2 cellular contexts compared by ENCODE assay signal in the genomic region with DNA sequence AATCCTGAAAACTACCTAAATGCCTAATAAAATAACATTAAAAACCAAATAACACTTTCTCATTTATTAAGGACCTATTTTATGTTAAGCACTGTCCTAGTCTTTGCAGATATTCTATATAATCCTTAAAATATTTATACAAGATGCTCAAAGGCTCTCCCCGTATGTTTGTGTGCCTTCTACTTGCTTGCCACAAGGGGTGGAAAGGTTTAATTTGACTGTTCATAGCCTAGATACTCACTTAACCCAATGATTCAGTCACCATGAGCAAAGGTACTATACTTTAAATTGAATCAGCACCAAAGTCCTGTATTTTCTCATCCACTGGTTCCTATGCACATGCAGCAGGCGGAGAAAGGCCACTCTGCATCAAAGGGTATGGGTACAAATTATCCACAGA.
TF ChIP-seq lines count a peak whose summit lies in the region.

No MANE protein-coding gene starts in this region.

TF ChIP-seq in GM23338, 12 proteins besides CTCF, POLR2A, EP300 and RAD21 (continued from another document):
- TF ChIP-seq, protein P1, sequence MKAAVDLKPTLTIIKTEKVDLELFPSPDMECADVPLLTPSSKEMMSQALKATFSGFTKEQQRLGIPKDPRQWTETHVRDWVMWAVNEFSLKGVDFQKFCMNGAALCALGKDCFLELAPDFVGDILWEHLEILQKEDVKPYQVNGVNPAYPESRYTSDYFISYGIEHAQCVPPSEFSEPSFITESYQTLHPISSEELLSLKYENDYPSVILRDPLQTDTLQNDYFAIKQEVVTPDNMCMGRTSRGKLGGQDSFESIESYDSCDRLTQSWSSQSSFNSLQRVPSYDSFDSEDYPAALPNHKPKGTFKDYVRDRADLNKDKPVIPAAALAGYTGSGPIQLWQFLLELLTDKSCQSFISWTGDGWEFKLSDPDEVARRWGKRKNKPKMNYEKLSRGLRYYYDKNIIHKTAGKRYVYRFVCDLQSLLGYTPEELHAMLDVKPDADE (IDR thresholded peaks at IDR 0.05) = no peak
- TF ChIP-seq STAT1 (IDR thresholded peaks at IDR 0.05; ENCODE audit: unreplicated experiment) = no peak
- TF ChIP-seq, protein P2, sequence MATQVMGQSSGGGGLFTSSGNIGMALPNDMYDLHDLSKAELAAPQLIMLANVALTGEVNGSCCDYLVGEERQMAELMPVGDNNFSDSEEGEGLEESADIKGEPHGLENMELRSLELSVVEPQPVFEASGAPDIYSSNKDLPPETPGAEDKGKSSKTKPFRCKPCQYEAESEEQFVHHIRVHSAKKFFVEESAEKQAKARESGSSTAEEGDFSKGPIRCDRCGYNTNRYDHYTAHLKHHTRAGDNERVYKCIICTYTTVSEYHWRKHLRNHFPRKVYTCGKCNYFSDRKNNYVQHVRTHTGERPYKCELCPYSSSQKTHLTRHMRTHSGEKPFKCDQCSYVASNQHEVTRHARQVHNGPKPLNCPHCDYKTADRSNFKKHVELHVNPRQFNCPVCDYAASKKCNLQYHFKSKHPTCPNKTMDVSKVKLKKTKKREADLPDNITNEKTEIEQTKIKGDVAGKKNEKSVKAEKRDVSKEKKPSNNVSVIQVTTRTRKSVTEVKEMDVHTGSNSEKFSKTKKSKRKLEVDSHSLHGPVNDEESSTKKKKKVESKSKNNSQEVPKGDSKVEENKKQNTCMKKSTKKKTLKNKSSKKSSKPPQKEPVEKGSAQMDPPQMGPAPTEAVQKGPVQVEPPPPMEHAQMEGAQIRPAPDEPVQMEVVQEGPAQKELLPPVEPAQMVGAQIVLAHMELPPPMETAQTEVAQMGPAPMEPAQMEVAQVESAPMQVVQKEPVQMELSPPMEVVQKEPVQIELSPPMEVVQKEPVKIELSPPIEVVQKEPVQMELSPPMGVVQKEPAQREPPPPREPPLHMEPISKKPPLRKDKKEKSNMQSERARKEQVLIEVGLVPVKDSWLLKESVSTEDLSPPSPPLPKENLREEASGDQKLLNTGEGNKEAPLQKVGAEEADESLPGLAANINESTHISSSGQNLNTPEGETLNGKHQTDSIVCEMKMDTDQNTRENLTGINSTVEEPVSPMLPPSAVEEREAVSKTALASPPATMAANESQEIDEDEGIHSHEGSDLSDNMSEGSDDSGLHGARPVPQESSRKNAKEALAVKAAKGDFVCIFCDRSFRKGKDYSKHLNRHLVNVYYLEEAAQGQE (IDR thresholded peaks at IDR 0.05; ENCODE audit: unreplicated experiment) = no peak
- TF ChIP-seq, protein P3, sequence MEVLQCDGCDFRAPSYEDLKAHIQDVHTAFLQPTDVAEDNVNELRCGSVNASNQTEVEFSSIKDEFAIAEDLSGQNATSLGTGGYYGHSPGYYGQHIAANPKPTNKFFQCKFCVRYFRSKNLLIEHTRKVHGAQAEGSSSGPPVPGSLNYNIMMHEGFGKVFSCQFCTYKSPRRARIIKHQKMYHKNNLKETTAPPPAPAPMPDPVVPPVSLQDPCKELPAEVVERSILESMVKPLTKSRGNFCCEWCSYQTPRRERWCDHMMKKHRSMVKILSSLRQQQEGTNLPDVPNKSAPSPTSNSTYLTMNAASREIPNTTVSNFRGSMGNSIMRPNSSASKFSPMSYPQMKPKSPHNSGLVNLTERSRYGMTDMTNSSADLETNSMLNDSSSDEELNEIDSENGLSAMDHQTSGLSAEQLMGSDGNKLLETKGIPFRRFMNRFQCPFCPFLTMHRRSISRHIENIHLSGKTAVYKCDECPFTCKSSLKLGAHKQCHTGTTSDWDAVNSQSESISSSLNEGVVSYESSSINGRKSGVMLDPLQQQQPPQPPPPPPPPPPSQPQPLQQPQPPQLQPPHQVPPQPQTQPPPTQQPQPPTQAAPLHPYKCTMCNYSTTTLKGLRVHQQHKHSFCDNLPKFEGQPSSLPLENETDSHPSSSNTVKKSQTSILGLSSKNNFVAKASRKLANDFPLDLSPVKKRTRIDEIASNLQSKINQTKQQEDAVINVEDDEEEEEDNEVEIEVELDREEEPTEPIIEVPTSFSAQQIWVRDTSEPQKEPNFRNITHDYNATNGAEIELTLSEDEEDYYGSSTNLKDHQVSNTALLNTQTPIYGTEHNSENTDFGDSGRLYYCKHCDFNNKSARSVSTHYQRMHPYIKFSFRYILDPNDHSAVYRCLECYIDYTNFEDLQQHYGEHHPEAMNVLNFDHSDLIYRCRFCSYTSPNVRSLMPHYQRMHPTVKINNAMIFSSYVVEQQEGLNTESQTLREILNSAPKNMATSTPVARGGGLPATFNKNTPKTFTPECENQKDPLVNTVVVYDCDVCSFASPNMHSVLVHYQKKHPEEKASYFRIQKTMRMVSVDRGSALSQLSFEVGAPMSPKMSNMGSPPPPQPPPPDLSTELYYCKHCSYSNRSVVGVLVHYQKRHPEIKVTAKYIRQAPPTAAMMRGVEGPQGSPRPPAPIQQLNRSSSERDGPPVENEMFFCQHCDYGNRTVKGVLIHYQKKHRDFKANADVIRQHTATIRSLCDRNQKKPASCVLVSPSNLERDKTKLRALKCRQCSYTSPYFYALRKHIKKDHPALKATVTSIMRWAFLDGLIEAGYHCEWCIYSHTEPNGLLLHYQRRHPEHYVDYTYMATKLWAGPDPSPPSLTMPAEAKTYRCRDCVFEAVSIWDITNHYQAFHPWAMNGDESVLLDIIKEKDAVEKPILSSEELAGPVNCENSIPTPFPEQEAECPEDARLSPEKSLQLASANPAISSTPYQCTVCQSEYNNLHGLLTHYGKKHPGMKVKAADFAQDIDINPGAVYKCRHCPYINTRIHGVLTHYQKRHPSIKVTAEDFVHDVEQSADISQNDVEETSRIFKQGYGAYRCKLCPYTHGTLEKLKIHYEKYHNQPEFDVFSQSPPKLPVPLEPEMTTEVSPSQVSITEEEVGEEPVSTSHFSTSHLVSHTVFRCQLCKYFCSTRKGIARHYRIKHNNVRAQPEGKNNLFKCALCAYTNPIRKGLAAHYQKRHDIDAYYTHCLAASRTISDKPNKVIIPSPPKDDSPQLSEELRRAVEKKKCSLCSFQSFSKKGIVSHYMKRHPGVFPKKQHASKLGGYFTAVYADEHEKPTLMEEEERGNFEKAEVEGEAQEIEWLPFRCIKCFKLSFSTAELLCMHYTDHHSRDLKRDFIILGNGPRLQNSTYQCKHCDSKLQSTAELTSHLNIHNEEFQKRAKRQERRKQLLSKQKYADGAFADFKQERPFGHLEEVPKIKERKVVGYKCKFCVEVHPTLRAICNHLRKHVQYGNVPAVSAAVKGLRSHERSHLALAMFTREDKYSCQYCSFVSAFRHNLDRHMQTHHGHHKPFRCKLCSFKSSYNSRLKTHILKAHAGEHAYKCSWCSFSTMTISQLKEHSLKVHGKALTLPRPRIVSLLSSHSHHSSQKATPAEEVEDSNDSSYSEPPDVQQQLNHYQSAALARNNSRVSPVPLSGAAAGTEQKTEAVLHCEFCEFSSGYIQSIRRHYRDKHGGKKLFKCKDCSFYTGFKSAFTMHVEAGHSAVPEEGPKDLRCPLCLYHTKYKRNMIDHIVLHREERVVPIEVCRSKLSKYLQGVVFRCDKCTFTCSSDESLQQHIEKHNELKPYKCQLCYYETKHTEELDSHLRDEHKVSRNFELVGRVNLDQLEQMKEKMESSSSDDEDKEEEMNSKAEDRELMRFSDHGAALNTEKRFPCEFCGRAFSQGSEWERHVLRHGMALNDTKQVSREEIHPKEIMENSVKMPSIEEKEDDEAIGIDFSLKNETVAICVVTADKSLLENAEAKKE (CRISPR knock-in tag; IDR thresholded peaks at IDR 0.05) = no peak
- TF ChIP-seq JUNB (IDR thresholded peaks at IDR 0.05; ENCODE audit: unreplicated experiment) = no peak
- no peak for TF ChIP-seq POLR2AphosphoS5 (IDR thresholded peaks at IDR 0.05; ENCODE audit: low read depth)
- TF ChIP-seq NANOG (IDR thresholded peaks at IDR 0.05; ENCODE audit: borderline replicate concordance) = no peak
TF ChIP-seq in GM23338: peak in this region for 0.

TF ChIP-seq in WTC11, 78 proteins besides CTCF, POLR2A, EP300 and RAD21:
- TF ChIP-seq, protein P4, sequence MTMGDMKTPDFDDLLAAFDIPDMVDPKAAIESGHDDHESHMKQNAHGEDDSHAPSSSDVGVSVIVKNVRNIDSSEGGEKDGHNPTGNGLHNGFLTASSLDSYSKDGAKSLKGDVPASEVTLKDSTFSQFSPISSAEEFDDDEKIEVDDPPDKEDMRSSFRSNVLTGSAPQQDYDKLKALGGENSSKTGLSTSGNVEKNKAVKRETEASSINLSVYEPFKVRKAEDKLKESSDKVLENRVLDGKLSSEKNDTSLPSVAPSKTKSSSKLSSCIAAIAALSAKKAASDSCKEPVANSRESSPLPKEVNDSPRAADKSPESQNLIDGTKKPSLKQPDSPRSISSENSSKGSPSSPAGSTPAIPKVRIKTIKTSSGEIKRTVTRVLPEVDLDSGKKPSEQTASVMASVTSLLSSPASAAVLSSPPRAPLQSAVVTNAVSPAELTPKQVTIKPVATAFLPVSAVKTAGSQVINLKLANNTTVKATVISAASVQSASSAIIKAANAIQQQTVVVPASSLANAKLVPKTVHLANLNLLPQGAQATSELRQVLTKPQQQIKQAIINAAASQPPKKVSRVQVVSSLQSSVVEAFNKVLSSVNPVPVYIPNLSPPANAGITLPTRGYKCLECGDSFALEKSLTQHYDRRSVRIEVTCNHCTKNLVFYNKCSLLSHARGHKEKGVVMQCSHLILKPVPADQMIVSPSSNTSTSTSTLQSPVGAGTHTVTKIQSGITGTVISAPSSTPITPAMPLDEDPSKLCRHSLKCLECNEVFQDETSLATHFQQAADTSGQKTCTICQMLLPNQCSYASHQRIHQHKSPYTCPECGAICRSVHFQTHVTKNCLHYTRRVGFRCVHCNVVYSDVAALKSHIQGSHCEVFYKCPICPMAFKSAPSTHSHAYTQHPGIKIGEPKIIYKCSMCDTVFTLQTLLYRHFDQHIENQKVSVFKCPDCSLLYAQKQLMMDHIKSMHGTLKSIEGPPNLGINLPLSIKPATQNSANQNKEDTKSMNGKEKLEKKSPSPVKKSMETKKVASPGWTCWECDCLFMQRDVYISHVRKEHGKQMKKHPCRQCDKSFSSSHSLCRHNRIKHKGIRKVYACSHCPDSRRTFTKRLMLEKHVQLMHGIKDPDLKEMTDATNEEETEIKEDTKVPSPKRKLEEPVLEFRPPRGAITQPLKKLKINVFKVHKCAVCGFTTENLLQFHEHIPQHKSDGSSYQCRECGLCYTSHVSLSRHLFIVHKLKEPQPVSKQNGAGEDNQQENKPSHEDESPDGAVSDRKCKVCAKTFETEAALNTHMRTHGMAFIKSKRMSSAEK (CRISPR knock-in tag; IDR thresholded peaks at IDR 0.05; ENCODE audit: borderline replicate concordance) = no peak
- TF ChIP-seq, protein P5, sequence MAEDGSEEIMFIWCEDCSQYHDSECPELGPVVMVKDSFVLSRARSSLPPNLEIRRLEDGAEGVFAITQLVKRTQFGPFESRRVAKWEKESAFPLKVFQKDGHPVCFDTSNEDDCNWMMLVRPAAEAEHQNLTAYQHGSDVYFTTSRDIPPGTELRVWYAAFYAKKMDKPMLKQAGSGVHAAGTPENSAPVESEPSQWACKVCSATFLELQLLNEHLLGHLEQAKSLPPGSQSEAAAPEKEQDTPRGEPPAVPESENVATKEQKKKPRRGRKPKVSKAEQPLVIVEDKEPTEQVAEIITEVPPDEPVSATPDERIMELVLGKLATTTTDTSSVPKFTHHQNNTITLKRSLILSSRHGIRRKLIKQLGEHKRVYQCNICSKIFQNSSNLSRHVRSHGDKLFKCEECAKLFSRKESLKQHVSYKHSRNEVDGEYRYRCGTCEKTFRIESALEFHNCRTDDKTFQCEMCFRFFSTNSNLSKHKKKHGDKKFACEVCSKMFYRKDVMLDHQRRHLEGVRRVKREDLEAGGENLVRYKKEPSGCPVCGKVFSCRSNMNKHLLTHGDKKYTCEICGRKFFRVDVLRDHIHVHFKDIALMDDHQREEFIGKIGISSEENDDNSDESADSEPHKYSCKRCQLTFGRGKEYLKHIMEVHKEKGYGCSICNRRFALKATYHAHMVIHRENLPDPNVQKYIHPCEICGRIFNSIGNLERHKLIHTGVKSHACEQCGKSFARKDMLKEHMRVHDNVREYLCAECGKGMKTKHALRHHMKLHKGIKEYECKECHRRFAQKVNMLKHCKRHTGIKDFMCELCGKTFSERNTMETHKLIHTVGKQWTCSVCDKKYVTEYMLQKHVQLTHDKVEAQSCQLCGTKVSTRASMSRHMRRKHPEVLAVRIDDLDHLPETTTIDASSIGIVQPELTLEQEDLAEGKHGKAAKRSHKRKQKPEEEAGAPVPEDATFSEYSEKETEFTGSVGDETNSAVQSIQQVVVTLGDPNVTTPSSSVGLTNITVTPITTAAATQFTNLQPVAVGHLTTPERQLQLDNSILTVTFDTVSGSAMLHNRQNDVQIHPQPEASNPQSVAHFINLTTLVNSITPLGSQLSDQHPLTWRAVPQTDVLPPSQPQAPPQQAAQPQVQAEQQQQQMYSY (CRISPR knock-in tag; IDR thresholded peaks at IDR 0.05) = no peak
- TF ChIP-seq ZNF219 (CRISPR knock-in tag; IDR thresholded peaks at IDR 0.05; ENCODE audit: borderline replicate concordance) = no peak
